Comparison of ENCODE assay signal across 18 cellular contexts in the genomic region with DNA sequence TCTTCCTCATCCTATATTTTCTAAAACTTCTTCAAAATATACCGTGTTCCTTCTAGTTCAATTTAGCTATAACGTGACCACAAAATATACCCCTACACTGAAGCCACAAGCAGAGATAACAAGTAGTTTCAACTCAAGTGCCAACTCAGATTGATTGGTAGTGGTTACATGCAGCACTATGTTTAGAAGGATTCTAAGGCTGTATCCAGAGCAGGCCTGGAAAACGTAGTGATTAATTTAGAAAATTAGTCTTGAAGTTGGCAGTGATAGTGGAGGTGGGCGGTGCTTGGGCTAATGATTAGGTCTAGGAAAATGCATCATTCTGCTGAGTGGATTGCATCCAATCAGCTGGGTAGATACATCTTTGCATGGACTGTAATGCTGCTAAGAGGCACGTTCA.
"Had no signal": no experiment of that assay in that cellular context is flagged by ENCODE, and none has a peak within 500 bp of the region (broad histone marks: within the 10 kb centered on the region; RNA-seq: fewer than 3 reads in every experiment).

No MANE protein-coding gene starts in this region.

- H3K4me3 ChIP-seq: adrenal gland, ascending aorta, MG63, PC-9, SK-N-MC had no signal

- H3K4me1 ChIP-seq: adrenal gland, ascending aorta had no signal

- DNase-seq: activated CD4-positive, alpha-beta T cell treated with anti-CD3 and anti-CD28 coated beads for 4 hours; activated CD8-positive, alpha-beta memory T cell treated with anti-CD3 and anti-CD28 coated beads, Interleukin-2, amount 50 U/mL, for 4 hours; activated CD8-positive, alpha-beta T cell treated with anti-CD3 and anti-CD28 coated beads for 36 hours; activated naive CD4-positive, alpha-beta T cell treated with anti-CD3 and anti-CD28 coated beads, Interleukin-2, amount 50 U/mL, for 16 hours; activated naive CD8-positive, alpha-beta T cell treated with anti-CD3 and anti-CD28 coated beads, Interleukin-2, amount 10 ng/mL, durations not matched to agents 7 days and 5 days; adrenal gland; MG63; MV-4-11; NCI-H1092 treated with DMSO at 0.1 percent for 48 hours; NCI-H146; NCI-H2107; NCI-H2171 treated with DMSO at 0.1 percent for 48 hours; NCI-H69; PC-9; SIG-M5; SW 1271 had no signal

- H3K27me3 ChIP-seq: adrenal gland, ascending aorta, MG63 had no signal

- H3K36me3 ChIP-seq: adrenal gland, MG63 had no signal

- H3K27ac ChIP-seq: adrenal gland, ascending aorta, PC-9, SK-N-MC had no signal

- H3K9me3 ChIP-seq: adrenal gland, ascending aorta, MG63 had no signal
